8 cellular contexts compared by ENCODE assay signal in the genomic region with DNA sequence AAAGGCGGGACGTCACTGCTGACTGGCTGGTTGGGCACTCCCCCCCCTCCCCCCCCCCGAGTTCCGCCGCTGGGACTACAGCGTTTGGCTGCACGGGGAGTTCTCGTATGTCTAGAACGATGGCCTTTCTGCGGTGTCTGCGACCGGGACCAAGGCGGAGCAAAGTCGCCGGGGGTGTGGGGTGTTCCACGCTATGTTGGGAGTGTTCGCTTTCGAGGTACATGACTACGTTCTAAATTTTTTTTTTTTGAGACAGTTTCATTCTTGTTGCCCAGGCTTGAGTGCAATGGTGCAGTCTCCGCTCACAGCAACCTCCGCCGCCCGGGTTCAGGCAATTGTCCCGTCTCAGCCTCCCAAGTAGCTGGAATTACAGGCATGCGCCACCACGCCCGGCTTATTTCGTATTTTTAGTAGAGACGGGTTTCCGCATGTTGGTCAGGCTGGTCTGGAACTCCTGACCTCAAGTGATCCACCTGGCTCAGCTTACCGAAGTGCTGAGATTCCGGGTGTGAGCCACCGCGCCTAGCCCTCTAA. TPM values are rescaled to one million over a fixed set of nuclear protein-coding genes. Genes with fewer than 3 reads are reported as not detected.
DNase-seq lines count a peak whose midpoint lies in the region; ATAC-seq and TF ChIP-seq lines count a peak whose summit lies in the region.

No MANE protein-coding gene starts in this region.

- peak overlapping the region; percentile 97 for H3K27ac ChIP-seq in brain microvascular endothelial cell

- no peaks in the 10 kb centered on the region for H3K9me3 ChIP-seq in mononuclear cell (ENCODE audit: low read depth, low read length)

- CTCF ChIA-PET in AG04449 (lab: Yijun Ruan, JAX): interaction anchor here (1.4 kb wide), 1 partner anchor 8 kb away, joined by 6 read pairs; no protein-coding TSS in a partner anchor

- in situ Hi-C loops in brain microvascular endothelial cell (cut with HindIII; ENCODE audit: low pct_ligation_motif_present, low sequenced_read_pairs): no loop called here

- DNase-seq in AG04449 (ENCODE audit: low read depth, low spot score): no peak
- DNase-seq in brain microvascular endothelial cell: no peak
- no peak for DNase-seq in NCI-H1436 (lab: John Stamatoyannopoulos, UW)
- no peak for DNase-seq in NCI-H2227 (lab: John Stamatoyannopoulos, UW; ENCODE audit: unreplicated experiment)
- DNase-seq in globus pallidus (ENCODE audit: low spot score): no peak

- H3K4me1 ChIP-seq in mononuclear cell (ENCODE audit: insufficient read depth, low read length): peaks cover 60% of the 10 kb centered on the region

- no peaks in the 10 kb centered on the region for H3K36me3 ChIP-seq in brain microvascular endothelial cell (replicated peaks)

- H3K4me3 ChIP-seq in AG04449 (ENCODE audit: low read depth, low read length) (peak overlapping the region; percentile 95), brain microvascular endothelial cell (ENCODE audit: low read depth, low read length) (peak overlapping the region; percentile 100), mononuclear cell (ENCODE audit: low read length) (peak overlapping the region; percentile 76)

- no peaks in the 10 kb centered on the region for H3K27me3 ChIP-seq in brain microvascular endothelial cell (replicated peaks)
- no peaks in the 10 kb centered on the region for H3K27me3 ChIP-seq in mononuclear cell (ENCODE audit: insufficient read depth, low read length)

- POLR2A ChIA-PET in AG04449 (lab: Yijun Ruan, JAX): interaction anchor here (0.9 to 2.0 kb wide), 6 partner anchors 13 to 209 kb away, joined by 3 to 17 read pairs (median 4); a partner anchor contains a TSS

- TF ChIP-seq CTCF in AG04449 (IDR thresholded peaks at IDR 0.05; ENCODE audit: insufficient read depth, low read length, missing control alignments) (no peak), brain microvascular endothelial cell (IDR thresholded peaks at IDR 0.05; ENCODE audit: low read depth, low read length, missing control alignments) (no peak)

- ATAC-seq in HG03575 (IDR thresholded peaks at IDR 0.05; ENCODE audit: extremely low read depth, insufficient number of reproducible peaks, low FRiP score, unreplicated experiment) (peak; percentile 25), GM18867 (IDR thresholded peaks at IDR 0.05; ENCODE audit: unreplicated experiment) (no peak)

RNA-seq across cellular contexts. Expression of a gene that starts 0.6 kb away (rescaled TPM):
- 180 TPM for total RNA-seq in mononuclear cell

RNA-seq across cellular contexts. Expression of a gene that starts 6.7 kb away (rescaled TPM):
- total RNA-seq in mononuclear cell: 26.6 TPM

RNA-seq across cellular contexts. Expression of a gene that starts 23.8 kb away (rescaled TPM):
- total RNA-seq in mononuclear cell: not detected
